In the genomic region with DNA sequence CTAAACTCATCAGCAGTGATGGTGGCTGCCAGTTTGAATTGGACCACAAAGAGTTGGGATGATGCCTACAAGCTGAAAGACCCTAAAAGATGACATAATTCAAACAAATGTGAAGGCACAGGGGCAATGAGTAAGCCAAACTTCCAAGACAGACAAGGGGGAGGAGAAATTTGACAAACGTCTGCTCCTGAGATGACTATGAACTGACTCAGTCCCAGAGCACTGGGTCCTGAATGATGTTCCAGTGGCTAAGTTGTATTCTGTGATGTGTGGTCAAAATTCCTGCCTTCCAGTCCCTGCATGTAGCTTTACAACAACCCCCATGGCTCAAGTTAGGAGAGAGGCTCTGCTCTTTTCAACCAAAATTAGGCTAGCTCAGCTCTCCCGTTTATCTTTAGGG, we compare ENCODE assay signal across 14 cellular contexts.
DNase-seq lines count a peak whose midpoint lies in the region; ATAC-seq, FAIRE-seq and TF ChIP-seq lines count a peak whose summit lies in the region.
"Had no signal": no experiment of that assay in that cellular context is flagged by ENCODE, and none has a peak within 500 bp of the region (broad histone marks: within the 10 kb centered on the region; RNA-seq: fewer than 3 reads in every experiment).

No MANE protein-coding gene starts in this region.

- no peaks in the 10 kb centered on the region for H3K4me1 ChIP-seq in SJCRH30
- peaks cover 47% of the 10 kb centered on the region for H3K4me1 ChIP-seq in endothelial cell of umbilical vein (ENCODE audit: control insufficient read depth, extremely low read depth, insufficient read depth, low read length)
- no peaks in the 10 kb centered on the region for H3K4me1 ChIP-seq in CD4-positive, alpha-beta memory T cell (ENCODE audit: insufficient read depth, low read length)

- ATAC-seq in stimulated activated effector memory CD8-positive, alpha-beta T cell treated with anti-CD3 and anti-CD28 coated beads, Interleukin-12 subunit alpha, Interleukin-12 subunit beta, amount 100 ng/mL, for 72 hours, result peak; percentile 57

- no peak for TF ChIP-seq CTCF in endothelial cell of umbilical vein (IDR thresholded peaks at IDR 0.05; ENCODE audit: extremely low read depth in 1 of 2, insufficient read depth in 1 of 2, low read depth in 1 of 2, low read length in 2 of 2)

- H2AFZ ChIP-seq in endothelial cell of umbilical vein (ENCODE audit: low read depth, low read length), result no peak overlapping the region

- H3K36me3 Mint-ChIP-seq in stimulated activated effector memory CD8-positive, alpha-beta T cell treated with anti-CD3 and anti-CD28 coated beads, Interleukin-12 subunit alpha, Interleukin-12 subunit beta, amount 100 ng/mL, for 72 hours, result no peaks in the 10 kb centered on the region
- H3K36me3 Mint-ChIP-seq in CD4-positive, alpha-beta memory T cell, result no peaks in the 10 kb centered on the region
- H3K36me3 Mint-ChIP-seq: activated naive CD4-positive, alpha-beta T cell treated with anti-CD3 and anti-CD28 coated beads, Interleukin-2, amount 50 U/mL, for 24 hours had no signal

- no TSS peak for BruUV-seq in endothelial cell of umbilical vein (replicated peaks; lab: Mats Ljungman, UMichigan)

- H3K9me3 Mint-ChIP-seq in stimulated activated effector memory CD8-positive, alpha-beta T cell treated with anti-CD3 and anti-CD28 coated beads, Interleukin-12 subunit alpha, Interleukin-12 subunit beta, amount 100 ng/mL, for 72 hours, result no peaks in the 10 kb centered on the region
- no peaks in the 10 kb centered on the region for H3K9me3 Mint-ChIP-seq in CD4-positive, alpha-beta memory T cell
- H3K9me3 Mint-ChIP-seq: activated naive CD4-positive, alpha-beta T cell treated with anti-CD3 and anti-CD28 coated beads, Interleukin-2, amount 50 U/mL, for 24 hours had no signal

- H3K4me1 Mint-ChIP-seq in stimulated activated effector memory CD8-positive, alpha-beta T cell treated with anti-CD3 and anti-CD28 coated beads, Interleukin-12 subunit alpha, Interleukin-12 subunit beta, amount 100 ng/mL, for 72 hours, result no peaks in the 10 kb centered on the region
- H3K4me1 Mint-ChIP-seq in CD4-positive, alpha-beta memory T cell, result peaks cover 0 to 3% (median 1%) of the 10 kb centered on the region in 4 donors

- intact Hi-C loops in endothelial cell of umbilical vein (cut with micrococcal nuclease), result no loop called here
- intact Hi-C loops in CD4-positive, alpha-beta memory T cell (cut with micrococcal nuclease), result no loop called here

- no peaks in the 10 kb centered on the region for H3K79me2 ChIP-seq in endothelial cell of umbilical vein (ENCODE audit: control insufficient read depth, insufficient read depth, low read length)

- POLR2A ChIA-PET in endothelial cell of umbilical vein (lab: Charles Lee), result no interaction called here
- POLR2A ChIA-PET in CD4-positive, alpha-beta memory T cell (lab: Charles Lee; ENCODE audit: partially characterized antibody), result no interaction called here

- TF ChIP-seq POLR2A in H54 (IDR thresholded peaks at IDR 0.05; ENCODE audit: low read depth, low read length) (no peak), endothelial cell of umbilical vein (IDR thresholded peaks at IDR 0.05; ENCODE audit: low read depth, low read length) (no peak)

- peak overlapping the region; percentile 14 for H3K9ac ChIP-seq in endothelial cell of umbilical vein (replicated peaks; ENCODE audit: extremely low read depth, insufficient read depth, low read length)

- no peaks in the 10 kb centered on the region for H3K9me1 ChIP-seq in endothelial cell of umbilical vein (replicated peaks; ENCODE audit: control insufficient read depth, extremely low read depth, insufficient read depth, low read length)

- dilution Hi-C loops in endothelial cell of umbilical vein (cut with MboI; ENCODE audit: extremely low pct_ligation_motif_present, low sequenced_read_pairs), result no loop called here

- H3K27me3 ChIP-seq in SJCRH30 (peaks cover 4% of the 10 kb centered on the region; the same call in 1 of the 2 replicates), endothelial cell of umbilical vein (ENCODE audit: control insufficient read depth in 2 of 2, insufficient read depth in 2 of 2, low read length in 2 of 2) (no peaks in the 10 kb centered on the region)
- peaks cover 11% of the 10 kb centered on the region for H3K27me3 ChIP-seq in CD4-positive, alpha-beta memory T cell (ENCODE audit: insufficient read depth, low read length)
- H3K27me3 ChIP-seq: suprapubic skin had no signal

- H3K4me3 ChIP-seq in SJCRH30, result no peak overlapping the region
- H3K4me3 ChIP-seq in endothelial cell of umbilical vein (replicated peaks in 1 of 3; ENCODE audit: insufficient read depth in 1 of 3, low read depth in 1 of 3, low read length in 3 of 3), result no peak overlapping the region
- H3K4me3 ChIP-seq in CD4-positive, alpha-beta memory T cell (ENCODE audit: low read length in 2 of 2), result no peak overlapping the region
- H3K4me3 ChIP-seq: suprapubic skin had no signal

- FAIRE-seq in H54 (lab: Jason Lieb, UNC), result peak; percentile 62
- peak; percentile 86 for FAIRE-seq in endothelial cell of umbilical vein (lab: Jason Lieb, UNC)
- FAIRE-seq: GM19239 had no signal

- H3K27me3 Mint-ChIP-seq in CD4-positive, alpha-beta memory T cell, result peaks cover 28 to 32% of the 10 kb centered on the region in 2 donors

- no peak overlapping the region for H3K27ac Mint-ChIP-seq in stimulated activated effector memory CD8-positive, alpha-beta T cell treated with anti-CD3 and anti-CD28 coated beads, Interleukin-12 subunit alpha, Interleukin-12 subunit beta, amount 100 ng/mL, for 72 hours
- no peak overlapping the region for H3K27ac Mint-ChIP-seq in CD4-positive, alpha-beta memory T cell
- H3K27ac Mint-ChIP-seq: activated naive CD4-positive, alpha-beta T cell treated with anti-CD3 and anti-CD28 coated beads, Interleukin-2, amount 50 U/mL, for 24 hours had no signal

- H3K36me3 ChIP-seq in SJCRH30 (no peaks in the 10 kb centered on the region), endothelial cell of umbilical vein (ENCODE audit: control insufficient read depth in 2 of 2, extremely low read depth in 1 of 2, insufficient read depth in 2 of 2, low read length in 2 of 2) (no peaks in the 10 kb centered on the region)
- H3K36me3 ChIP-seq in CD4-positive, alpha-beta memory T cell (ENCODE audit: insufficient read depth, low read length), result no peaks in the 10 kb centered on the region
- H3K36me3 ChIP-seq: suprapubic skin had no signal

- H3K9me3 ChIP-seq in SJCRH30 (replicated peaks), result no peaks in the 10 kb centered on the region
- H3K9me3 ChIP-seq in endothelial cell of umbilical vein (replicated peaks; ENCODE audit: control insufficient read depth, insufficient read depth, low read length), result no peaks in the 10 kb centered on the region
- H3K9me3 ChIP-seq in CD4-positive, alpha-beta memory T cell (ENCODE audit: control insufficient read depth in 1 of 2, low read length in 2 of 2), result no peaks in the 10 kb centered on the region
- H3K9me3 ChIP-seq: suprapubic skin had no signal

- no peaks in the 10 kb centered on the region for H4K20me1 ChIP-seq in endothelial cell of umbilical vein (replicated peaks; ENCODE audit: control insufficient read depth, extremely low read depth, insufficient read depth, low read length)

- H3K4me3 Mint-ChIP-seq in stimulated activated effector memory CD8-positive, alpha-beta T cell treated with anti-CD3 and anti-CD28 coated beads, Interleukin-12 subunit alpha, Interleukin-12 subunit beta, amount 100 ng/mL, for 72 hours, result no peak overlapping the region
- H3K4me3 Mint-ChIP-seq in CD4-positive, alpha-beta memory T cell, result no peak overlapping the region
- H3K4me3 Mint-ChIP-seq: activated naive CD4-positive, alpha-beta T cell treated with anti-CD3 and anti-CD28 coated beads, Interleukin-2, amount 50 U/mL, for 24 hours had no signal

- DNase-seq in H54 (ENCODE audit: insufficient read length, low spot score), result peak; percentile 80
- DNase-seq in SJCRH30, result no peak
- peak; percentile 28 for DNase-seq in endothelial cell of umbilical vein (ENCODE audit: low read depth, low spot score)
- DNase-seq in stimulated activated effector memory CD8-positive, alpha-beta T cell treated with anti-CD3 and anti-CD28 coated beads, Interleukin-12 subunit alpha, Interleukin-12 subunit beta, amount 100 ng/mL, for 72 hours (ENCODE audit: low spot score in 2 of 2), result no peak
- no peak for DNase-seq in CD4-positive, alpha-beta memory T cell
- DNase-seq in SKM-1 treated with dmso at 0.1 percent for 144 hours (lab: John Stamatoyannopoulos, UW; ENCODE audit: unreplicated experiment), result no peak
- no peak for DNase-seq in DMS79 (lab: John Stamatoyannopoulos, UW)
- DNase-seq in HuH-7.5 (ENCODE audit: low spot score), result no peak
- DNase-seq: activated CD4-positive, CD25-positive, alpha-beta regulatory T cell; glutamatergic neuron; NCI-H774 had no signal

- CTCF ChIA-PET in endothelial cell of umbilical vein (lab: Charles Lee), result interaction anchor here (1.2 to 4.5 kb wide), 3 partner anchors 15 to 32 kb away, joined by 3 to 23 read pairs (median 3); no protein-coding TSS in a partner anchor
- CTCF ChIA-PET in CD4-positive, alpha-beta memory T cell (lab: Charles Lee; ENCODE audit: partially characterized antibody), result interaction anchor here (1.3 kb wide), 1 partner anchor 9 kb away, joined by 3 read pairs; no protein-coding TSS in a partner anchor

- H3K4me2 ChIP-seq in endothelial cell of umbilical vein (ENCODE audit: insufficient read depth, low read length), result peak overlapping the region; percentile 7

- H3K27ac ChIP-seq in SJCRH30, result peak overlapping the region; percentile 37; the same call in 1 of the 2 replicates
- H3K27ac ChIP-seq in endothelial cell of umbilical vein (ENCODE audit: insufficient read depth, low read depth, low read length), result peak overlapping the region; percentile 79
- no peak overlapping the region for H3K27ac ChIP-seq in CD4-positive, alpha-beta memory T cell (ENCODE audit: low read depth, low read length)
- H3K27ac ChIP-seq: suprapubic skin had no signal

TF ChIP-seq in endothelial cell of umbilical vein, 7 proteins besides CTCF, POLR2A, EP300 and RAD21:
- TF ChIP-seq JUN (IDR thresholded peaks at IDR 0.05; ENCODE audit: borderline replicate concordance, insufficient read depth, insufficient read length, low read depth) (no peak), MAX (IDR thresholded peaks at IDR 0.05; ENCODE audit: insufficient read depth, insufficient read length) (no peak), FOS (IDR thresholded peaks at IDR 0.05; ENCODE audit: borderline replicate concordance, insufficient read depth, low read length) (peak; percentile 89), EZH2 (IDR thresholded peaks at IDR 0.05; ENCODE audit: borderline replicate concordance, low read depth, low read length, severe bottlenecking) (no peak)

Comparison
In these comparisons a context has a peak if more than half of its experiments do, and no peak if none do; other contexts are left out.
1. DNase-seq: peak in H54 (single experiment) and endothelial cell of umbilical vein (single experiment); none in SJCRH30 (0 of 2), stimulated activated effector memory CD8-positive, alpha-beta T cell treated with anti-CD3 and anti-CD28 coated beads, Interleukin-12 subunit alpha, Interleukin-12 subunit beta, amount 100 ng/mL, for 72 hours (0 of 2), CD4-positive, alpha-beta memory T cell (0 of 5), SKM-1 treated with dmso at 0.1 percent for 144 hours (single experiment), DMS79 (single experiment) and HuH-7.5 (single experiment).